Comparison of ENCODE assay signal across 1 cellular context in the genomic region with DNA sequence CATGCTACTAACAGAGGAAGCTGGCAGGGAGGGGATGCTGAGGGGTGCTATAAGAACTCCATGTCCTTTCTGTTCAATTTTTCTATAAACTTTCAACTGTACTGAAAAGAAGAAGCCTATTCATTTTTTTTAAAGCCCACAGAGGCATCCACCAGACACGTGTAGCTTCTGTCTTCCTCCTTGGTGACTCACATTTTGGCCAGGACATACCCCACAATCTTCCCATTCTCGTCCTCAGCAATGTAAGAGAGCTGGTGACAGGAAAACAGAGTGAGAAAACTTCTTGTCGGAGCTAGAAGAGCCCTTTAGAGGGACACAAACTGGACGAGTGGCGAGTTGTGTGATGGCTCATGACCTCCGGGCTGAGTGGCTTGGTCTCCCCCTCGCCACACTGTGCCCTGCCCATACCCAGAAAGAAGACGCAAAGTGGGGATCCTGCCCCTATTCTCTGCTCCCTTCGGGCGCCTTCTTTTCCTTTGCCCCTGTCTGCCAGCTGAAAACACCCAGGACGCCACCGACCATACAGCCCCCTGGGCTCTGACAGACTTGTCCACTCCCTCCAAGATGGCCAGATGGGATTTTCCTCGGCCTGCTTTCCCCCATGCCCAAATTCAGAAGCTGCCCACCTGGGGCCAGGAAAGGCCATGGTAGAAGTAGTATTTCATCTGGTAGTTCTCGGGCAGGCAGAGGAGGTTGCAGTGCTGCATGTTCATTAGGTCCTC.
TF ChIP-seq lines count a peak whose summit lies in the region.

No MANE protein-coding gene starts in this region.

TF ChIP-seq in A549, 52 proteins besides CTCF, POLR2A, EP300 and RAD21 (continued from another document):
- no peak for TF ChIP-seq REST (IDR thresholded peaks at IDR 0.05)
- TF ChIP-seq SREBF2 (IDR thresholded peaks at IDR 0.05) = no peak
- TF ChIP-seq SMC3 (IDR thresholded peaks at IDR 0.05) = no peak
- TF ChIP-seq CBX8 (IDR thresholded peaks at IDR 0.05) = no peak
- no peak for TF ChIP-seq MAFK (IDR thresholded peaks at IDR 0.05; ENCODE audit: partially characterized antibody)
- no peak for TF ChIP-seq ZFP36 (IDR thresholded peaks at IDR 0.05; ENCODE audit: borderline replicate concordance, partially characterized antibody)
